13 cellular contexts compared by ENCODE assay signal in the genomic region with DNA sequence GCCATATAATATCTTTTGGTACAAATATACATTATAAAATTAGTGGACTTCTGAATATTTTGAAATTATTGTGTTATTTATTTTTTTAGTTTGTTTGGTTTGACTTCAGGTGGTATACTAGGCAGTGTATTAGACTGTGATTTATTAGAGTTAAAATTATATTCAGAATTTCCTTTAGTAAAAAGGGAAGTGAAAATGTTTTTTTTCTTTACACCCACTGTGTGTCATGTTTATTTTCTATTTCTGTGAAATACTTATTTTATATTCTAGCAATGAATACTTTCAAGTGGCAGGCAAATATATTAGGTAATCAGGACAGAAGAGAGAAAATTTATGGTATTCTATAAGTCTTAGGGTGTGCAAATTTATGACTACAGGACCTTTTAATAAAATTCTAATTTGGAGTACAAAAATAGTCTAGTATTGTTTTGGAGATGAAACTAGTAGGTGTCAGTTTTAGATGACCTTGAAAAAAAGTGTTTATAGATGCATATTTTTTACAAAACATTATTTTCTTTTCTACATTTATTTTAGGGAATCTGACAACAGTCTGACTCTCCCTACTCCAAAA.
DNase-seq lines count a peak whose midpoint lies in the region; ATAC-seq and TF ChIP-seq lines count a peak whose summit lies in the region.
"Had no signal": no experiment of that assay in that cellular context is flagged by ENCODE, and none has a peak within 500 bp of the region (broad histone marks: within the 10 kb centered on the region; RNA-seq: fewer than 3 reads in every experiment).

No MANE protein-coding gene starts in this region.

- CTCF ChIA-PET in HEK293T (lab: Yijun Ruan, JAX), result no interaction called here

- peaks cover 28% of the 10 kb centered on the region for H3K4me1 ChIP-seq in MM.1S (ENCODE audit: low read length)

- 0 out of 2 replicates have a peak, but pooled peaks cover 7% of the 10 kb centered on the region for H3F3A ChIP-seq in MM.1S (ENCODE audit: insufficient read depth, low read length)

- no peak overlapping the region for H3K4me3 ChIP-seq in MM.1S (ENCODE audit: low read length)

- H3K27me3 ChIP-seq in MM.1S (replicated peaks; ENCODE audit: insufficient read depth, low read length), result no peaks in the 10 kb centered on the region

- H3K36me3 ChIP-seq in MM.1S (replicated peaks; ENCODE audit: insufficient read depth, low read length), result no peaks in the 10 kb centered on the region

- DNase-seq in MM.1S (no peak), NCI-H748 treated with DMSO at 0.1 percent for 48 hours (lab: John Stamatoyannopoulos, UW) (no peak), T1000 (lab: John Stamatoyannopoulos, UW) (no peak), HEK293T (ENCODE audit: extremely low spot score) (no peak), Kasumi-1 (lab: John Stamatoyannopoulos, UW) (no peak)
- DNase-seq: activated CD4-positive, alpha-beta T cell treated with anti-CD3 and anti-CD28 coated beads, Interleukin-2, amount 50 U/mL, for 1 hour; activated naive CD8-positive, alpha-beta T cell treated with anti-CD3 and anti-CD28 coated beads, Interleukin-2, amount 10 ng/mL, durations not matched to agents 7 days and 5 days; MV-4-11; NCI-H524 treated with DMSO at 0.1 percent for 48 hours; SK-N-SH had no signal

- no peaks in the 10 kb centered on the region for H3K9me3 ChIP-seq in MM.1S (replicated peaks; ENCODE audit: insufficient read depth, low read length)
- H3K9me3 ChIP-seq: SK-N-SH had no signal

- POLR2A ChIA-PET in HEK293T (lab: Yijun Ruan, JAX), result no interaction called here

- H3K9me2 ChIP-seq in MM.1S (replicated peaks; ENCODE audit: insufficient read depth, low read length), result no peaks in the 10 kb centered on the region
- H3K9me2 ChIP-seq: SK-N-SH had no signal

- no peak overlapping the region for H2AFZ ChIP-seq in MM.1S (ENCODE audit: low read length)

- H4K20me1 ChIP-seq in MM.1S (ENCODE audit: insufficient read depth, low read length), result no peaks in the 10 kb centered on the region

- H3K9ac ChIP-seq in MM.1S (ENCODE audit: low read length), result no peak overlapping the region
- H3K9ac ChIP-seq: SK-N-SH had no signal

- peak; percentile 63 for ATAC-seq in GM18502 (IDR thresholded peaks at IDR 0.05; ENCODE audit: poor library complexity, unreplicated experiment)
- peak; percentile 60 for ATAC-seq in GM21381 (IDR thresholded peaks at IDR 0.05; ENCODE audit: unreplicated experiment)
- ATAC-seq in HG02973 (IDR thresholded peaks at IDR 0.05; ENCODE audit: unreplicated experiment), result peak; percentile 81

- no peak overlapping the region for H3K27ac ChIP-seq in MM.1S (ENCODE audit: low read length)

- peaks cover 73% of the 10 kb centered on the region for H3K79me2 ChIP-seq in MM.1S (ENCODE audit: low read length)

- TF ChIP-seq CTCF in MM.1S (IDR thresholded peaks at IDR 0.05; ENCODE audit: low read length), result no peak

- H3K4me2 ChIP-seq in MM.1S (ENCODE audit: low read depth, low read length), result peak overlapping the region; percentile 37; the same call in 1 of the 2 replicates
- H3K4me2 ChIP-seq: SK-N-SH had no signal

TF ChIP-seq in HEK293T, 16 proteins besides CTCF, POLR2A, EP300 and RAD21:
- TF ChIP-seq ARNT (IDR thresholded peaks at IDR 0.05), result no peak
- TF ChIP-seq ZNF384 (IDR thresholded peaks at IDR 0.05), result no peak
- TF ChIP-seq SP1 (IDR thresholded peaks at IDR 0.05), result no peak
- no peak for TF ChIP-seq FOXA1 (IDR thresholded peaks at IDR 0.05)
- no peak for TF ChIP-seq TARDBP (IDR thresholded peaks at IDR 0.05)
- TF ChIP-seq L3MBTL2 (conservative IDR thresholded peaks at IDR 0.05), result no peak
